ENCODE assay signal across 22 cellular contexts in the genomic region with DNA sequence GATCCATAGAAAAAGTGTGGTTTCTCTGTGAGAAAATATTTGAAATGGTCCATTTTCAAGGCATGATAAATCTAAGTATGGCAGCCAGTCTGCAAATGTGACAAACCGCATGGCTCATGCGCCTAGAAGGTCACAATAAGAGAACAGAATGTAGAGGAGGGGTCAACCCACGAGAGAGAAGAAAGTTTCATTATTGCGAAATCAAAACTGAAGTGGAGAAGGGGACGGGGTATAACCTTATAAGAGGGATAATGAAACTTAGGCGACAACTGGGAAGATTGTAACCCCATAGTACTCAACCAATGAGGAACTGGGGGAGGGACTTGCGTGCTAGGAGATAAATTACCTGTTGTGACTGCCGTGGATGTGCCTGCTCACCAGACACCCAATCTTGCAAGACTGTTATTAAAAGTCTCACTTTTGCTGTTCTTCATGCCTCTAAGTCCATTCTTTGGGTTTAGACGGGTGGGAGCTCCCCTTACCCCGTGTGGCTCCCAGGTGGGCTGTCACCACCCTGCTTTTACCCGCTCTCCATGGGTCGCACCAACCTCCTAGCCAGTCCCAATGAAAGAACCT.
"Had no signal": no experiment of that assay in that cellular context is flagged by ENCODE, and none has a peak within 500 bp of the region (broad histone marks: within the 10 kb centered on the region; RNA-seq: fewer than 3 reads in every experiment).

No MANE protein-coding gene starts in this region.

- H3K4me3 ChIP-seq: coronary artery, left ventricle myocardium inferior, lower lobe of right lung, psoas muscle, skin epidermis, stomach, thoracic aorta, transverse colon had no signal

- H3K9me3 ChIP-seq: neutrophil, psoas muscle, thoracic aorta, transverse colon had no signal

- H3K4me1 ChIP-seq: foreskin keratinocyte, left ventricle myocardium inferior, lower lobe of right lung, psoas muscle, stomach, transverse colon had no signal

- DNase-seq: effector CD4-positive, alpha-beta T cell; erythroblast; foreskin keratinocyte; immature natural killer cell; left ventricle myocardium inferior; lower lobe of right lung; midbrain; naive B cell; psoas muscle; retina; stimulated activated CD4-positive, alpha-beta T cell treated with anti-CD3 and anti-CD28 coated beads, Interleukin-12 subunit alpha, Interleukin-12 subunit beta, amount 100 ng/mL, for 4 hours; stimulated activated naive CD4-positive, alpha-beta T cell; stomach; substantia nigra; transverse colon had no signal

- H3K27ac ChIP-seq: coronary artery, foreskin keratinocyte, left ventricle myocardium inferior, lower lobe of right lung, neutrophil, psoas muscle, skin epidermis, stomach, thoracic aorta, transverse colon had no signal

- ATAC-seq: foreskin keratinocyte, lower lobe of right lung, psoas muscle, sciatic nerve had no signal

- H3K27me3 ChIP-seq: neutrophil, stomach, transverse colon had no signal

- FAIRE-seq: endothelial cell of umbilical vein, keratinocyte had no signal

- H3K36me3 ChIP-seq: left ventricle myocardium inferior, lower lobe of right lung, neutrophil, stomach, thoracic aorta, transverse colon had no signal
